Comparison of ENCODE assay signal across 8 cellular contexts in genomic region chr1:113905435-113905861, GRCh38. TPM values are rescaled to one million over a fixed set of nuclear protein-coding genes. Genes with fewer than 3 reads are reported as not detected.
A peak's percentile ranks its signal among the peaks of the same experiment; 100 is the strongest.
DNase-seq lines count a peak whose midpoint lies in the region; ATAC-seq, FAIRE-seq and TF ChIP-seq lines count a peak whose summit lies in the region.

No MANE protein-coding gene starts in this region.

- H3K9me3 Mint-ChIP-seq in stimulated activated naive B cell treated with anti-CD40 and anti-IgM and Interleukin-4, amounts not matched to agents 10 μg/mL and 1 μg/mL and 100 μg/mL, for 72 hours, result no peaks in the 10 kb centered on the region

- peak overlapping the region; percentile 94 for H3K27ac ChIP-seq in DND-41 (ENCODE audit: low read length)
- peak overlapping the region; percentile 86 to 92 for H3K27ac ChIP-seq in ascending aorta
- H3K27ac ChIP-seq in kidney (ENCODE audit: low read depth in 2 of 2, low read length in 2 of 2), result peak overlapping the region; percentile 72 to 94

- H3K4me1 Mint-ChIP-seq in stimulated activated naive B cell treated with anti-CD40 and anti-IgM and Interleukin-4, amounts not matched to agents 10 μg/mL and 1 μg/mL and 100 μg/mL, for 72 hours, result peaks cover 21 to 39% of the 10 kb centered on the region in 2 donors

- peak; percentile 9 for ATAC-seq in DND-41 (ENCODE audit: insufficient read depth, low read depth)
- ATAC-seq in GM21423 (IDR thresholded peaks at IDR 0.05; ENCODE audit: unreplicated experiment), result peak; percentile 0
- ATAC-seq in stimulated activated naive B cell treated with anti-CD40 and anti-IgM and Interleukin-4, amounts not matched to agents 10 μg/mL and 1 μg/mL and 100 μg/mL, for 72 hours (replicated peaks), result peak in 1 of 2 donors; percentile 10
- no peak for ATAC-seq in activated CD4-positive, CD25-positive, alpha-beta regulatory T cell treated with anti-CD3 and anti-CD28 coated beads, Interleukin-2, amount 50 U/mL, for 24 hours

- H2AFZ ChIP-seq in DND-41 (ENCODE audit: low read depth, low read length), result peak overlapping the region; percentile 97

- no peaks in the 10 kb centered on the region for H4K20me1 ChIP-seq in DND-41 (ENCODE audit: insufficient read depth, low read length)

- TF ChIP-seq POLR2A in NB4 (IDR thresholded peaks at IDR 0.05; ENCODE audit: extremely low read depth, insufficient read length), result no peak

- H3K27me3 Mint-ChIP-seq in stimulated activated naive B cell treated with anti-CD40 and anti-IgM and Interleukin-4, amounts not matched to agents 10 μg/mL and 1 μg/mL and 100 μg/mL, for 72 hours, result no peaks in the 10 kb centered on the region

- H3K4me1 ChIP-seq in DND-41 (ENCODE audit: insufficient read depth, low read length) (peaks cover 62% of the 10 kb centered on the region), ascending aorta (peaks cover 0 to 17% of the 10 kb centered on the region in 2 donors), kidney (ENCODE audit: control insufficient read depth in 1 of 2, insufficient read depth in 1 of 2, low read depth in 1 of 2, low read length in 2 of 2) (peaks cover 0 to 13% of the 10 kb centered on the region in 2 donors)

- H3K36me3 Mint-ChIP-seq in stimulated activated naive B cell treated with anti-CD40 and anti-IgM and Interleukin-4, amounts not matched to agents 10 μg/mL and 1 μg/mL and 100 μg/mL, for 72 hours, result peaks cover 28 to 35% of the 10 kb centered on the region in 2 donors

- H3K79me2 ChIP-seq in DND-41 (ENCODE audit: insufficient read depth, low read length), result peaks cover 70% of the 10 kb centered on the region

- H3K4me3 ChIP-seq in DND-41 (ENCODE audit: low read depth in 1 of 2, low read length in 2 of 2) (peak overlapping the region; percentile 64 to 96), NB4 (ENCODE audit: low read depth, low read length) (peak overlapping the region; percentile 92), ascending aorta (peak overlapping the region; percentile 85 to 86), kidney (ENCODE audit: low read length in 2 of 2) (peak overlapping the region; percentile 85 to 95)

- H3K9me3 ChIP-seq in DND-41 (ENCODE audit: insufficient read depth, low read length, severe bottlenecking) (no peaks in the 10 kb centered on the region), ascending aorta (no peaks in the 10 kb centered on the region), kidney (ENCODE audit: control insufficient read depth in 1 of 2, low read length in 2 of 2) (no peaks in the 10 kb centered on the region)

- H3K9ac ChIP-seq in DND-41 (ENCODE audit: low read depth, low read length), result peak overlapping the region; percentile 94
- peak overlapping the region; percentile 85 to 94 for H3K9ac ChIP-seq in kidney (ENCODE audit: low read length in 2 of 2)

- H3K27me3 ChIP-seq in DND-41 (ENCODE audit: insufficient read depth, low read length, poor library complexity) (no peaks in the 10 kb centered on the region), ascending aorta (no peaks in the 10 kb centered on the region)

- FAIRE-seq in kidney (lab: Jason Lieb, UNC), result no peak

- H3K36me3 ChIP-seq in DND-41 (ENCODE audit: insufficient read depth, low read length) (peaks cover 64% of the 10 kb centered on the region), ascending aorta (peaks cover 2 to 14% of the 10 kb centered on the region in 2 donors), kidney (ENCODE audit: control insufficient read depth in 1 of 2, insufficient read depth in 2 of 2, low read length in 2 of 2) (peaks cover 2 to 6% of the 10 kb centered on the region in 2 donors)

- peak overlapping the region; percentile 93 for H3K4me2 ChIP-seq in DND-41 (ENCODE audit: insufficient read depth, low read length)

- intact Hi-C loops in ascending aorta (cut with DNase I) (loop anchor here (1.0 to 10.0 kb wide), 9 partner anchors 24 to 1191 kb away; partner anchors contain the start of genes BCAS2, HIPK1, MAGI3 and PHTF1), kidney (cut with DNase I) (no loop called here)

- TF ChIP-seq CTCF in DND-41 (IDR thresholded peaks at IDR 0.05; ENCODE audit: borderline replicate concordance, extremely low read depth, low read length, poor library complexity, severe bottlenecking) (no peak), NB4 (IDR thresholded peaks at IDR 0.05; ENCODE audit: low read depth, low read length) (no peak), ascending aorta (IDR thresholded peaks at IDR 0.05) (no peak), kidney (IDR thresholded peaks at IDR 0.05; ENCODE audit: borderline replicate concordance, extremely low read depth, insufficient read depth) (no peak)

- H3K4me3 Mint-ChIP-seq in stimulated activated naive B cell treated with anti-CD40 and anti-IgM and Interleukin-4, amounts not matched to agents 10 μg/mL and 1 μg/mL and 100 μg/mL, for 72 hours, result peak overlapping the region; percentile 93 to 96

- DNase-seq in DND-41 (no peak), NB4 (ENCODE audit: low read depth) (peak; percentile 54), ascending aorta (ENCODE audit: low spot score in 2 of 2) (peak in 1 of 2 donors; percentile 11), kidney (peak; percentile 85), mucosa of gallbladder (ENCODE audit: low spot score) (no peak)
- peak; percentile 7 for DNase-seq in stimulated activated naive B cell treated with anti-CD40 and anti-IgM and Interleukin-4, amounts not matched to agents 10 μg/mL and 1 μg/mL and 100 μg/mL, for 72 hours

- H3K27ac Mint-ChIP-seq in stimulated activated naive B cell treated with anti-CD40 and anti-IgM and Interleukin-4, amounts not matched to agents 10 μg/mL and 1 μg/mL and 100 μg/mL, for 72 hours, result peak overlapping the region; percentile 93

RNA-seq across cellular contexts. Expression of gene DCLRE1B, which starts 0.3 kb away (rescaled TPM):
- total RNA-seq in ascending aorta (1.9 TPM), kidney (6.1 TPM), mucosa of gallbladder (6.0 TPM)
- 1.4 TPM for polyA plus RNA-seq in kidney (ENCODE audit: insufficient read depth, low read depth, low replicate concordance)

RNA-seq across cellular contexts. Expression of gene AP4B1, which starts 0.8 kb away (rescaled TPM):
- total RNA-seq in ascending aorta (3.2 TPM), kidney (21.7 TPM), mucosa of gallbladder (21.5 TPM)
- polyA plus RNA-seq in kidney (ENCODE audit: insufficient read depth, low read depth, low replicate concordance), result 8.7 TPM

RNA-seq across cellular contexts. Expression of gene BCL2L15, which starts 18.1 kb away (rescaled TPM):
- total RNA-seq in ascending aorta (not detected), kidney (34.3 TPM), mucosa of gallbladder (20.9 TPM)
- 2.2 TPM for polyA plus RNA-seq in kidney (ENCODE audit: insufficient read depth, low read depth, low replicate concordance)

RNA-seq across cellular contexts. Expression of gene HIPK1, which starts 23.7 kb away (rescaled TPM):
- 41.7 TPM for total RNA-seq in ascending aorta
- 65.0 TPM for total RNA-seq in kidney
- polyA plus RNA-seq in kidney (ENCODE audit: insufficient read depth, low read depth, low replicate concordance), result 8.4 TPM
- 72.3 TPM for total RNA-seq in mucosa of gallbladder

RNA-seq across cellular contexts. Expression of gene PTPN22, which starts 33.9 kb away (rescaled TPM):
- 2.3 TPM for total RNA-seq in ascending aorta
- total RNA-seq in kidney, result 6.6 TPM
- 0.32 TPM for polyA plus RNA-seq in kidney (ENCODE audit: insufficient read depth, low read depth, low replicate concordance)
- 3.1 TPM for total RNA-seq in mucosa of gallbladder

Comparison
In these comparisons a context has a peak if more than half of its experiments do, and no peak if none do; other contexts are left out.
1. ATAC-seq: peak in DND-41 (single experiment) and GM21423 (single experiment); none in activated CD4-positive, CD25-positive, alpha-beta regulatory T cell treated with anti-CD3 and anti-CD28 coated beads, Interleukin-2, amount 50 U/mL, for 24 hours (0 of 2).
2. DNase-seq: peak in NB4 (single experiment), kidney (single experiment) and stimulated activated naive B cell treated with anti-CD40 and anti-IgM and Interleukin-4, amounts not matched to agents 10 μg/mL and 1 μg/mL and 100 μg/mL, for 72 hours (single experiment); none in DND-41 (single experiment) and mucosa of gallbladder (single experiment).
3. RNA of gene BCL2L15, which starts 18.1 kb away (total RNA-seq): 34.3 TPM in kidney (single experiment) and 20.9 TPM in mucosa of gallbladder (single experiment); not detected in ascending aorta (single experiment); every median in the first group is over 10 times any median in the second.
4. Peak in every context shown above with its lines, with median percentiles within 50 percentile points of each other: H3K27ac ChIP-seq and H3K4me3 ChIP-seq.